ENCODE assay signal across 22 cellular contexts in genomic region chr2:172765664-172766063, GRCh38.
DNase-seq lines count a peak whose midpoint lies in the region; ATAC-seq and TF ChIP-seq lines count a peak whose summit lies in the region.
"Had no signal": no experiment of that assay in that cellular context is flagged by ENCODE, and none has a peak within 500 bp of the region (broad histone marks: within the 10 kb centered on the region; RNA-seq: fewer than 3 reads in every experiment).

No MANE protein-coding gene starts in this region.

- no peaks in the 10 kb centered on the region for H3K9me3 ChIP-seq in OCI-LY3 (ENCODE audit: insufficient read depth, low read length)
- H3K9me3 ChIP-seq: BE2C had no signal

- CTCF ChIA-PET in GM10248 (lab: Yijun Ruan, JAX): interaction anchor here (0.8 to 1.4 kb wide), 2 partner anchors 21 to 375 kb away, joined by 3 read pairs; no protein-coding TSS in a partner anchor

- no peaks in the 10 kb centered on the region for H3K36me3 ChIP-seq in OCI-LY3 (replicated peaks; ENCODE audit: low read depth, low read length)
- H3K36me3 ChIP-seq: BE2C; BLaER1 treated with 17β-estradiol and CSF1 and Interleukin-3, amounts not matched to agents 10 nM and 100 nM had no signal

- H4K20me1 ChIP-seq in OCI-LY3 (ENCODE audit: insufficient read depth, low read length): no peaks in the 10 kb centered on the region
- H4K20me1 ChIP-seq: BLaER1 treated with 17β-estradiol and CSF1 and Interleukin-3, amounts not matched to agents 10 nM and 100 nM had no signal

- H3K9me3 Mint-ChIP-seq in stimulated activated naive CD8-positive, alpha-beta T cell treated with anti-CD3 and anti-CD28 coated beads, Interleukin-15, amount 100 ng/mL, for 72 hours: peaks cover 2 to 16% of the 10 kb centered on the region in 2 donors
- H3K9me3 Mint-ChIP-seq in stimulated activated naive B cell treated with anti-CD40 and anti-IgM and Interleukin-4, amounts not matched to agents 10 μg/mL and 1 μg/mL and 100 μg/mL, for 72 hours: peaks cover 7 to 10% of the 10 kb centered on the region in 2 donors

- H3K36me3 Mint-ChIP-seq in stimulated activated naive B cell treated with anti-CD40 and anti-IgM and Interleukin-4, amounts not matched to agents 10 μg/mL and 1 μg/mL and 100 μg/mL, for 72 hours: peaks cover 0 to 2% of the 10 kb centered on the region in 2 donors
- H3K36me3 Mint-ChIP-seq: CD14-positive monocyte; CD8-positive, alpha-beta memory T cell had no signal

- POLR2A ChIA-PET in GM10248 (lab: Yijun Ruan, JAX): no interaction called here

- no peaks in the 10 kb centered on the region for H3K79me2 ChIP-seq in OCI-LY3 (ENCODE audit: low read length)

- no peaks in the 10 kb centered on the region for H3K27me3 ChIP-seq in OCI-LY3 (ENCODE audit: low read depth, low read length)
- H3K27me3 ChIP-seq: BE2C; BLaER1 treated with 17β-estradiol and CSF1 and Interleukin-3, amounts not matched to agents 10 nM and 100 nM had no signal

- H3K4me2 ChIP-seq in OCI-LY3 (ENCODE audit: low read length): peak overlapping the region; percentile 53
- H3K4me2 ChIP-seq: A549; BLaER1 treated with 17β-estradiol and CSF1 and Interleukin-3, amounts not matched to agents 10 nM and 100 nM had no signal

- no peaks in the 10 kb centered on the region for H3K27me3 Mint-ChIP-seq in stimulated activated naive CD8-positive, alpha-beta T cell treated with anti-CD3 and anti-CD28 coated beads, Interleukin-15, amount 100 ng/mL, for 72 hours
- peaks cover 0 to 5% of the 10 kb centered on the region in 2 donors for H3K27me3 Mint-ChIP-seq in stimulated activated naive B cell treated with anti-CD40 and anti-IgM and Interleukin-4, amounts not matched to agents 10 μg/mL and 1 μg/mL and 100 μg/mL, for 72 hours

- no peak overlapping the region for H3K27ac ChIP-seq in OCI-LY3 (ENCODE audit: low read length)
- H3K27ac ChIP-seq: A549; BLaER1 treated with 17β-estradiol and CSF1 and Interleukin-3, amounts not matched to agents 10 nM and 100 nM; GM23248 had no signal

- no peak overlapping the region for H3K4me3 Mint-ChIP-seq in stimulated activated naive CD8-positive, alpha-beta T cell treated with anti-CD3 and anti-CD28 coated beads, Interleukin-15, amount 100 ng/mL, for 72 hours
- no peak overlapping the region for H3K4me3 Mint-ChIP-seq in stimulated activated naive B cell treated with anti-CD40 and anti-IgM and Interleukin-4, amounts not matched to agents 10 μg/mL and 1 μg/mL and 100 μg/mL, for 72 hours
- H3K4me3 Mint-ChIP-seq: CD14-positive monocyte; CD4-positive, alpha-beta T cell had no signal

- ATAC-seq in stimulated activated naive CD8-positive, alpha-beta T cell treated with anti-CD3 and anti-CD28 coated beads, Interleukin-15, amount 100 ng/mL, for 72 hours: peak; percentile 48
- ATAC-seq in stimulated activated naive CD8-positive, alpha-beta T cell treated with anti-CD3 and anti-CD28 coated beads, Interleukin-15, Interleukin-2, amounts not matched to agents 100 U/mL and 50 U/mL, for 24 hours: no peak
- peak; percentile 77 to 81 for ATAC-seq in stimulated activated naive B cell treated with anti-CD40 and anti-IgM and Interleukin-4, amounts not matched to agents 10 μg/mL and 1 μg/mL and 100 μg/mL, for 72 hours (replicated peaks)
- ATAC-seq: A549, GM12878 had no signal

- no peak overlapping the region for H3K4me3 ChIP-seq in OCI-LY3 (ENCODE audit: low read length)
- H3K4me3 ChIP-seq: A549; BLaER1 treated with 17β-estradiol and CSF1 and Interleukin-3, amounts not matched to agents 10 nM and 100 nM; GM12878; GM23248 had no signal

- H3K27ac Mint-ChIP-seq in stimulated activated naive CD8-positive, alpha-beta T cell treated with anti-CD3 and anti-CD28 coated beads, Interleukin-15, amount 100 ng/mL, for 72 hours: no peak overlapping the region
- H3K27ac Mint-ChIP-seq in stimulated activated naive B cell treated with anti-CD40 and anti-IgM and Interleukin-4, amounts not matched to agents 10 μg/mL and 1 μg/mL and 100 μg/mL, for 72 hours: no peak overlapping the region
- H3K27ac Mint-ChIP-seq: CD14-positive monocyte; CD4-positive, alpha-beta T cell; CD8-positive, alpha-beta memory T cell had no signal

- no peak overlapping the region for H3K9ac ChIP-seq in OCI-LY3 (ENCODE audit: low read length)
- H3K9ac ChIP-seq: BLaER1 treated with 17β-estradiol and CSF1 and Interleukin-3, amounts not matched to agents 10 nM and 100 nM; GM23248 had no signal

- H3K4me1 Mint-ChIP-seq in stimulated activated naive CD8-positive, alpha-beta T cell treated with anti-CD3 and anti-CD28 coated beads, Interleukin-15, amount 100 ng/mL, for 72 hours: no peaks in the 10 kb centered on the region
- H3K4me1 Mint-ChIP-seq in stimulated activated naive B cell treated with anti-CD40 and anti-IgM and Interleukin-4, amounts not matched to agents 10 μg/mL and 1 μg/mL and 100 μg/mL, for 72 hours: peaks cover 0 to 3% of the 10 kb centered on the region in 2 donors
- H3K4me1 Mint-ChIP-seq: CD14-positive monocyte; CD8-positive, alpha-beta memory T cell had no signal

- H3K4me1 ChIP-seq in OCI-LY3 (ENCODE audit: low read length): peaks cover 23% of the 10 kb centered on the region
- H3K4me1 ChIP-seq: A549, BE2C had no signal

- no peak for TF ChIP-seq CTCF in OCI-LY3 (IDR thresholded peaks at IDR 0.05; ENCODE audit: low read depth, low read length)
- no peak for TF ChIP-seq CTCF in GM10248 (IDR thresholded peaks at IDR 0.05; ENCODE audit: control extremely low read depth, extremely low read depth, low read depth, missing control alignments)

- DNase-seq in stimulated activated naive CD8-positive, alpha-beta T cell treated with anti-CD3 and anti-CD28 coated beads, Interleukin-15, amount 100 ng/mL, for 72 hours: no peak
- DNase-seq in stimulated activated naive CD8-positive, alpha-beta T cell treated with anti-CD3 and anti-CD28 coated beads, Interleukin-15, Interleukin-2, amounts not matched to agents 100 U/mL and 50 U/mL, for 24 hours: no peak
- DNase-seq in stimulated activated naive B cell treated with anti-CD40 and anti-IgM and Interleukin-4, amounts not matched to agents 10 μg/mL and 1 μg/mL and 100 μg/mL, for 72 hours: no peak
- DNase-seq in GM10248 (ENCODE audit: extremely low spot score) (no peak), NCI-H524 (lab: John Stamatoyannopoulos, UW) (no peak)
- DNase-seq: 8988T; ACHN; AML-193; BE2C; CD4-positive, alpha-beta T cell; CD8-positive, alpha-beta memory T cell; DMS53; DMS79 treated with DMSO at 0.1 percent for 48 hours; GF-D8; GM23248; H7; HCEC 1CT had no signal

- H2AFZ ChIP-seq in OCI-LY3 (ENCODE audit: low read depth, low read length): no peak overlapping the region
- H2AFZ ChIP-seq: GM23248 had no signal
